2 cellular contexts compared by ENCODE assay signal in the genomic region with DNA sequence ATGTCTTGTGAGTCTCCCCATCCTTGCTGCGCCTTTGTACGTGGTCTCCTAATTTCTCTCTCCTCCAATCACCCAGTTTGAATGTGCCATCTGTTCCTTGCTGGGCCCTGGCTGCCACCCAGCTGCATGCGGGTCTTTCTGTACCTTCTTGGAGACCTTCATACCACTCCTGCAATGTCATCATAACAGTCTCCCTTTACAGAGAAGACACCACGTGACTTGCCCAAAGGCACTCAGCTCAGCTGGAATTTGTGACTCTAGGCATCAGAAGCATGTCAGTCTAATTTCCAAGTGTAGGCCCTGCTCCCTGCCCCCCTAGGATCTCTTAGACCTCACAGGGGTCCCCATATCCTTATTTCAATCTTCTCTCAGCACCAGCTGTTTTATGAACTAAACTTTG.
A peak's percentile ranks its signal among the peaks of the same experiment; 100 is the strongest.
TF ChIP-seq lines count a peak whose summit lies in the region.

No MANE protein-coding gene starts in this region.

TF ChIP-seq in HepG2, 621 proteins besides CTCF, POLR2A, EP300 and RAD21 (continued from another document):
- TF ChIP-seq, protein P1, sequence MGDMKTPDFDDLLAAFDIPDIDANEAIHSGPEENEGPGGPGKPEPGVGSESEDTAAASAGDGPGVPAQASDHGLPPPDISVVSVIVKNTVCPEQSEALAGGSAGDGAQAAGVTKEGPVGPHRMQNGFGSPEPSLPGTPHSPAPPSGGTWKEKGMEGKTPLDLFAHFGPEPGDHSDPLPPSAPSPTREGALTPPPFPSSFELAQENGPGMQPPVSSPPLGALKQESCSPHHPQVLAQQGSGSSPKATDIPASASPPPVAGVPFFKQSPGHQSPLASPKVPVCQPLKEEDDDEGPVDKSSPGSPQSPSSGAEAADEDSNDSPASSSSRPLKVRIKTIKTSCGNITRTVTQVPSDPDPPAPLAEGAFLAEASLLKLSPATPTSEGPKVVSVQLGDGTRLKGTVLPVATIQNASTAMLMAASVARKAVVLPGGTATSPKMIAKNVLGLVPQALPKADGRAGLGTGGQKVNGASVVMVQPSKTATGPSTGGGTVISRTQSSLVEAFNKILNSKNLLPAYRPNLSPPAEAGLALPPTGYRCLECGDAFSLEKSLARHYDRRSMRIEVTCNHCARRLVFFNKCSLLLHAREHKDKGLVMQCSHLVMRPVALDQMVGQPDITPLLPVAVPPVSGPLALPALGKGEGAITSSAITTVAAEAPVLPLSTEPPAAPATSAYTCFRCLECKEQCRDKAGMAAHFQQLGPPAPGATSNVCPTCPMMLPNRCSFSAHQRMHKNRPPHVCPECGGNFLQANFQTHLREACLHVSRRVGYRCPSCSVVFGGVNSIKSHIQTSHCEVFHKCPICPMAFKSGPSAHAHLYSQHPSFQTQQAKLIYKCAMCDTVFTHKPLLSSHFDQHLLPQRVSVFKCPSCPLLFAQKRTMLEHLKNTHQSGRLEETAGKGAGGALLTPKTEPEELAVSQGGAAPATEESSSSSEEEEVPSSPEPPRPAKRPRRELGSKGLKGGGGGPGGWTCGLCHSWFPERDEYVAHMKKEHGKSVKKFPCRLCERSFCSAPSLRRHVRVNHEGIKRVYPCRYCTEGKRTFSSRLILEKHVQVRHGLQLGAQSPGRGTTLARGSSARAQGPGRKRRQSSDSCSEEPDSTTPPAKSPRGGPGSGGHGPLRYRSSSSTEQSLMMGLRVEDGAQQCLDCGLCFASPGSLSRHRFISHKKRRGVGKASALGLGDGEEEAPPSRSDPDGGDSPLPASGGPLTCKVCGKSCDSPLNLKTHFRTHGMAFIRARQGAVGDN (CRISPR knock-in tag; IDR thresholded peaks at IDR 0.05), result no peak
- no peak for TF ChIP-seq FOSL1 (CRISPR knock-in tag; IDR thresholded peaks at IDR 0.05; ENCODE audit: borderline replicate concordance)
- TF ChIP-seq ZEB1 (IDR thresholded peaks at IDR 0.05; ENCODE audit: insufficient replicate concordance, low read depth), result no peak
- TF ChIP-seq ISL2 (CRISPR knock-in tag; IDR thresholded peaks at IDR 0.05), result no peak
- TF ChIP-seq, protein P2, sequence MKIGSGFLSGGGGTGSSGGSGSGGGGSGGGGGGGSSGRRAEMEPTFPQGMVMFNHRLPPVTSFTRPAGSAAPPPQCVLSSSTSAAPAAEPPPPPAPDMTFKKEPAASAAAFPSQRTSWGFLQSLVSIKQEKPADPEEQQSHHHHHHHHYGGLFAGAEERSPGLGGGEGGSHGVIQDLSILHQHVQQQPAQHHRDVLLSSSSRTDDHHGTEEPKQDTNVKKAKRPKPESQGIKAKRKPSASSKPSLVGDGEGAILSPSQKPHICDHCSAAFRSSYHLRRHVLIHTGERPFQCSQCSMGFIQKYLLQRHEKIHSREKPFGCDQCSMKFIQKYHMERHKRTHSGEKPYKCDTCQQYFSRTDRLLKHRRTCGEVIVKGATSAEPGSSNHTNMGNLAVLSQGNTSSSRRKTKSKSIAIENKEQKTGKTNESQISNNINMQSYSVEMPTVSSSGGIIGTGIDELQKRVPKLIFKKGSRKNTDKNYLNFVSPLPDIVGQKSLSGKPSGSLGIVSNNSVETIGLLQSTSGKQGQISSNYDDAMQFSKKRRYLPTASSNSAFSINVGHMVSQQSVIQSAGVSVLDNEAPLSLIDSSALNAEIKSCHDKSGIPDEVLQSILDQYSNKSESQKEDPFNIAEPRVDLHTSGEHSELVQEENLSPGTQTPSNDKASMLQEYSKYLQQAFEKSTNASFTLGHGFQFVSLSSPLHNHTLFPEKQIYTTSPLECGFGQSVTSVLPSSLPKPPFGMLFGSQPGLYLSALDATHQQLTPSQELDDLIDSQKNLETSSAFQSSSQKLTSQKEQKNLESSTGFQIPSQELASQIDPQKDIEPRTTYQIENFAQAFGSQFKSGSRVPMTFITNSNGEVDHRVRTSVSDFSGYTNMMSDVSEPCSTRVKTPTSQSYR (CRISPR knock-in tag; IDR thresholded peaks at IDR 0.05; ENCODE audit: borderline replicate concordance), result no peak
- no peak for TF ChIP-seq CENPT (CRISPR knock-in tag; IDR thresholded peaks at IDR 0.05; ENCODE audit: low read depth)
- no peak for TF ChIP-seq FOXM1 (CRISPR knock-in tag; IDR thresholded peaks at IDR 0.05)
- TF ChIP-seq ZSCAN31 (CRISPR knock-in tag; IDR thresholded peaks at IDR 0.05; ENCODE audit: low read depth), result no peak
- TF ChIP-seq PHF5A (CRISPR knock-in tag; IDR thresholded peaks at IDR 0.05; ENCODE audit: low read depth, unreplicated experiment), result no peak
- TF ChIP-seq ONECUT2 (CRISPR knock-in tag; IDR thresholded peaks at IDR 0.05), result no peak
- TF ChIP-seq FOSL2 (CRISPR knock-in tag; IDR thresholded peaks at IDR 0.05), result no peak
- TF ChIP-seq, protein P3, sequence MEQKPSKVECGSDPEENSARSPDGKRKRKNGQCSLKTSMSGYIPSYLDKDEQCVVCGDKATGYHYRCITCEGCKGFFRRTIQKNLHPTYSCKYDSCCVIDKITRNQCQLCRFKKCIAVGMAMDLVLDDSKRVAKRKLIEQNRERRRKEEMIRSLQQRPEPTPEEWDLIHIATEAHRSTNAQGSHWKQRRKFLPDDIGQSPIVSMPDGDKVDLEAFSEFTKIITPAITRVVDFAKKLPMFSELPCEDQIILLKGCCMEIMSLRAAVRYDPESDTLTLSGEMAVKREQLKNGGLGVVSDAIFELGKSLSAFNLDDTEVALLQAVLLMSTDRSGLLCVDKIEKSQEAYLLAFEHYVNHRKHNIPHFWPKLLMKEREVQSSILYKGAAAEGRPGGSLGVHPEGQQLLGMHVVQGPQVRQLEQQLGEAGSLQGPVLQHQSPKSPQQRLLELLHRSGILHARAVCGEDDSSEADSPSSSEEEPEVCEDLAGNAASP (CRISPR knock-in tag; IDR thresholded peaks at IDR 0.05; ENCODE audit: borderline replicate concordance), result no peak
- TF ChIP-seq, protein P4, sequence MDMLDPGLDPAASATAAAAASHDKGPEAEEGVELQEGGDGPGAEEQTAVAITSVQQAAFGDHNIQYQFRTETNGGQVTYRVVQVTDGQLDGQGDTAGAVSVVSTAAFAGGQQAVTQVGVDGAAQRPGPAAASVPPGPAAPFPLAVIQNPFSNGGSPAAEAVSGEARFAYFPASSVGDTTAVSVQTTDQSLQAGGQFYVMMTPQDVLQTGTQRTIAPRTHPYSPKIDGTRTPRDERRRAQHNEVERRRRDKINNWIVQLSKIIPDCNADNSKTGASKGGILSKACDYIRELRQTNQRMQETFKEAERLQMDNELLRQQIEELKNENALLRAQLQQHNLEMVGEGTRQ (IDR thresholded peaks at IDR 0.05; ENCODE audit: low read depth, low read length), result peak; percentile 24; the same call in 1 of the 2 replicates
- TF ChIP-seq, protein P4 (CRISPR knock-in tag; IDR thresholded peaks at IDR 0.05; ENCODE audit: borderline replicate concordance), result no peak
- TF ChIP-seq ZNF839 (CRISPR knock-in tag; IDR thresholded peaks at IDR 0.05; ENCODE audit: borderline replicate concordance), result no peak

TF ChIP-seq in K562, 482 proteins besides CTCF, POLR2A, EP300 and RAD21 (continued from another document):
- TF ChIP-seq, protein P4 (CRISPR knock-in tag; IDR thresholded peaks at IDR 0.05), result 0 out of 2 replicates have a peak, but pooled peaks have one; percentile 13
- 0 out of 2 replicates have a peak, but pooled peaks have one; percentile 23 for TF ChIP-seq RAD51 (IDR thresholded peaks at IDR 0.05; ENCODE audit: borderline replicate concordance, low read depth)
- no peak for TF ChIP-seq TARDBP (IDR thresholded peaks at IDR 0.05)
- no peak for TF ChIP-seq RFX1 (IDR thresholded peaks at IDR 0.05)
- TF ChIP-seq CTBP1 (IDR thresholded peaks at IDR 0.05; ENCODE audit: borderline replicate concordance), result no peak
